1 cellular context compared by ENCODE assay signal in the genomic region with DNA sequence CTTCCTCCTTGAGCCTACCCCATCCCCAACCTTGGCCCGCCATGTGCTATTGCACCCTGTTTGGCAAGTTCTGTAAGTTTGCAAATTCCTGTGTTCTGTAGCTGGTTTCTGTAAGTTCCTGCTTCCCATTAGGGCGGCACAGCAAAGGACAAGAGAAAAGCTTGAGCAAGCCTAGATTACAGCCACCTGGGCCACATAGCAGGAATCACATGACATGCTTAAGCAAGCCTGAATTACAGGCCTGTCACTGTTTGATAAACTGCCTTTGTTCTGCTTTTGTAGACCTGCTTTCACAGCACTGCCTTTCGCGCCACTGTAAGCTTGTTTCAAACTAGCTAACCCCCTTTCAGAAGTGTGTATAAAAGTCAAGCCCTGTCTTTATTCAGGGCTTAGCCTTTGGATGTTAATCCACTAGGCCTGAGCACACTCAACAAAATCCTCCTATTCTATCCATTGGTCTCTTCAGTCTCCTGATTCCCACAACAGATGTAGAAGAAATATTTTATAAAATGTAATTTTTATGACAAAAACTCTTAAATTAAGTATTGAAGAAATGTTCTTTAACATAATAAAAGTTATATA.
TF ChIP-seq lines count a peak whose summit lies in the region.

No MANE protein-coding gene starts in this region.

TF ChIP-seq in GM12878, 131 proteins besides CTCF, POLR2A, EP300 and RAD21 (continued from another document):
- TF ChIP-seq HCFC1 (IDR thresholded peaks at IDR 0.05; ENCODE audit: low read length) = no peak
- TF ChIP-seq, protein P1, sequence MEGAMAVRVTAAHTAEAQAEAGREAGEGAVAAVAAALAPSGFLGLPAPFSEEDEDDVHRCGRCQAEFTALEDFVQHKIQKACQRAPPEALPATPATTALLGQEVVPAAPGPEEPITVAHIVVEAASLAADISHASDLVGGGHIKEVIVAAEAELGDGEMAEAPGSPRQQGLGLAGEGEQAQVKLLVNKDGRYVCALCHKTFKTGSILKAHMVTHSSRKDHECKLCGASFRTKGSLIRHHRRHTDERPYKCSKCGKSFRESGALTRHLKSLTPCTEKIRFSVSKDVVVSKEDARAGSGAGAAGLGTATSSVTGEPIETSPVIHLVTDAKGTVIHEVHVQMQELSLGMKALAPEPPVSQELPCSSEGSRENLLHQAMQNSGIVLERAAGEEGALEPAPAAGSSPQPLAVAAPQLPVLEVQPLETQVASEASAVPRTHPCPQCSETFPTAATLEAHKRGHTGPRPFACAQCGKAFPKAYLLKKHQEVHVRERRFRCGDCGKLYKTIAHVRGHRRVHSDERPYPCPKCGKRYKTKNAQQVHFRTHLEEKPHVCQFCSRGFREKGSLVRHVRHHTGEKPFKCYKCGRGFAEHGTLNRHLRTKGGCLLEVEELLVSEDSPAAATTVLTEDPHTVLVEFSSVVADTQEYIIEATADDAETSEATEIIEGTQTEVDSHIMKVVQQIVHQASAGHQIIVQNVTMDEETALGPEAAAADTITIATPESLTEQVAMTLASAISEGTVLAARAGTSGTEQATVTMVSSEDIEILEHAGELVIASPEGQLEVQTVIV (IDR thresholded peaks at IDR 0.05; ENCODE audit: borderline replicate concordance, partially characterized antibody) = no peak
- no peak for TF ChIP-seq BCL11A (IDR thresholded peaks at IDR 0.05; ENCODE audit: low read depth, low read length)
- TF ChIP-seq CREB1 (IDR thresholded peaks at IDR 0.05; ENCODE audit: low read depth) = no peak
- no peak for TF ChIP-seq MTA3 (IDR thresholded peaks at IDR 0.05; ENCODE audit: borderline replicate concordance, low read length)
- TF ChIP-seq SUPT20H (IDR thresholded peaks at IDR 0.05; ENCODE audit: borderline replicate concordance, control insufficient read depth, low read depth, low read length) = no peak
